Comparison of ENCODE assay signal across 19 cellular contexts in the genomic region with DNA sequence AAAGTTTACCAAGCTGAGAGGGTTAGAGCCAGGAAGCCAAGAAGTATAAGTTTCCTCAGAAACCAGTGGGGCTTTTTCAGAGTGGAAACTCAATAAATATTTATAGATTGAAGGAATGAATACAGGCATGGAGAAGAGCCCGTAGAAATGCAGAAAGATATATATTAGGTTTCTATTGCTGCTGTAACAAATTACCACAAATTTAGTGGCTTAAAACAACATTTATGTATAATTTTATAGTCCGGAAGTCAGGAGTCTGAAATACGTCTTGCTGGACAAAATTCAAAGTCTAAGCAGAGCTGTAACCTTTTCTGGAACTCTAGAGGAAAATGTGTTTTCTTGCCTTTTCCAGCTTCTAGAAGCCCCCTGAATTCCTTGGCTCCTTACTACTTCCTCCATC.
"Had no signal": no experiment of that assay in that cellular context is flagged by ENCODE, and none has a peak within 500 bp of the region (broad histone marks: within the 10 kb centered on the region; RNA-seq: fewer than 3 reads in every experiment).

No MANE protein-coding gene starts in this region.

- H3K27ac ChIP-seq: RWPE1 had no signal

- DNase-seq: KBM-7, MV-4-11, NCI-H1048, NCI-H1105, NCI-H1417 treated with DMSO at 0.1 percent for 48 hours, NCI-H146, NCI-H1694 treated with DMSO at 0.1 percent for 48 hours, NCI-H1930, NCI-H2081, NCI-H2107, NCI-H2227 treated with DMSO at 0.1 percent for 48 hours, NCI-H524, NCI-H526 treated with DMSO at 0.1 percent for 48 hours, NCI-H774, PC-3, SHP77, SK-N-SH had no signal

- ATAC-seq: Panc1, PC-3 had no signal

- H3K9ac ChIP-seq: SK-N-SH had no signal

- H3K4me2 ChIP-seq: SK-N-SH had no signal
